Comparison of ENCODE assay signal across 20 cellular contexts in genomic region chr10:52952391-52953079, GRCh38.
"Had no signal": no experiment of that assay in that cellular context is flagged by ENCODE, and none has a peak within 500 bp of the region (broad histone marks: within the 10 kb centered on the region; RNA-seq: fewer than 3 reads in every experiment).

No MANE protein-coding gene starts in this region.

- DNase-seq: activated B cell treated with CpG ODN at 0.5 μM for 24 hours; activated CD8-positive, alpha-beta memory T cell treated with anti-CD3 and anti-CD28 coated beads, Interleukin-2, amount 50 U/mL, for 48 hours; activated naive CD4-positive, alpha-beta T cell; activated naive CD8-positive, alpha-beta T cell treated with anti-CD3 and anti-CD28 coated beads for 36 hours; activated T-cell treated with anti-CD3 and anti-CD28 coated beads, Interleukin-2, amount 50 U/mL, for 4 hours; gastrocnemius medialis; hippocampal formation; left ventricle myocardium superior; occipital lobe; stimulated activated CD4-positive, alpha-beta T cell treated with anti-CD3 and anti-CD28 coated beads, Interleukin-4, amount 100 ng/mL, for 24 hours had no signal

- H3K27ac ChIP-seq: breast epithelium, colonic mucosa, esophagus muscularis mucosa, gastrocnemius medialis had no signal

- ATAC-seq: activated T-cell treated with anti-CD3 and anti-CD28 coated beads, Interleukin-2, amount 50 U/mL, for 4 hours; gastrocnemius medialis; natural killer cell treated with Interleukin-12 subunit alpha and Interleukin-12 subunit beta and Interleukin-15 and Interleukin-18, amount 100 ng/mL, for 72 hours; stimulated activated naive CD8-positive, alpha-beta T cell treated with anti-CD3 and anti-CD28 coated beads, Interleukin-15, Interleukin-2, amounts not matched to agents 100 U/mL and 50 U/mL, for 24 hours had no signal

- H3K4me1 ChIP-seq: breast epithelium, colonic mucosa, gastrocnemius medialis had no signal

- H3K27me3 Mint-ChIP-seq: activated B cell treated with CpG ODN at 0.5 μM for 24 hours; activated CD4-positive, alpha-beta T cell treated with anti-CD3 and anti-CD28 coated beads for 36 hours; activated naive CD8-positive, alpha-beta T cell treated with anti-CD3 and anti-CD28 coated beads for 36 hours; central memory CD8-positive, alpha-beta T cell; natural killer cell treated with Interleukin-12 subunit alpha and Interleukin-12 subunit beta and Interleukin-15 and Interleukin-18, amount 100 ng/mL, for 72 hours had no signal

- H3K9me3 Mint-ChIP-seq: activated B cell treated with CpG ODN at 0.5 μM for 24 hours; activated naive CD8-positive, alpha-beta T cell treated with anti-CD3 and anti-CD28 coated beads for 36 hours; natural killer cell treated with Interleukin-12 subunit alpha and Interleukin-12 subunit beta and Interleukin-15 and Interleukin-18, amount 100 ng/mL, for 72 hours had no signal

- H3K4me3 ChIP-seq: breast epithelium, colonic mucosa, esophagus muscularis mucosa, gastrocnemius medialis had no signal

- H3K9me3 ChIP-seq: breast epithelium, colonic mucosa, esophagus muscularis mucosa, gastrocnemius medialis had no signal

- H3K4me1 Mint-ChIP-seq: activated B cell treated with CpG ODN at 0.5 μM for 24 hours; activated CD4-positive, alpha-beta T cell treated with anti-CD3 and anti-CD28 coated beads for 36 hours; activated naive CD8-positive, alpha-beta T cell treated with anti-CD3 and anti-CD28 coated beads for 36 hours; central memory CD8-positive, alpha-beta T cell had no signal

- H3K36me3 Mint-ChIP-seq: activated naive CD8-positive, alpha-beta T cell treated with anti-CD3 and anti-CD28 coated beads for 36 hours; natural killer cell treated with Interleukin-12 subunit alpha and Interleukin-12 subunit beta and Interleukin-15 and Interleukin-18, amount 100 ng/mL, for 72 hours had no signal

- H3K27ac Mint-ChIP-seq: activated B cell treated with CpG ODN at 0.5 μM for 24 hours; activated CD4-positive, alpha-beta T cell treated with anti-CD3 and anti-CD28 coated beads for 36 hours; activated naive CD8-positive, alpha-beta T cell treated with anti-CD3 and anti-CD28 coated beads for 36 hours; activated T-helper 2 cell treated with anti-CD3 and anti-CD28 coated beads, Interferon-gamma antibody, Interleukin-2, Interleukin-4, amounts not matched to agents 10 μg/mL and 5 μg/mL and 100 μg/mL, durations not matched to agents 14 hours and 24 hours and 36 hours; natural killer cell treated with Interleukin-12 subunit alpha and Interleukin-12 subunit beta and Interleukin-15 and Interleukin-18, amount 100 ng/mL, for 72 hours; T-helper 1 cell treated with Interleukin-12 subunit alpha and Interleukin-12 subunit beta and Interleukin-4 antibody, amounts not matched to agents 30 μg/mL and 1 μg/mL, for 36 hours had no signal

- FAIRE-seq: astrocyte had no signal

- H3K36me3 ChIP-seq: breast epithelium, colonic mucosa, esophagus muscularis mucosa, gastrocnemius medialis had no signal

- H3K27me3 ChIP-seq: breast epithelium, colonic mucosa, esophagus muscularis mucosa, gastrocnemius medialis had no signal

- H3K4me3 Mint-ChIP-seq: activated B cell treated with CpG ODN at 0.5 μM for 24 hours; activated CD4-positive, alpha-beta T cell treated with anti-CD3 and anti-CD28 coated beads for 36 hours; activated naive CD8-positive, alpha-beta T cell treated with anti-CD3 and anti-CD28 coated beads for 36 hours; activated T-cell treated with anti-CD3 and anti-CD28 coated beads, Interleukin-2, amount 50 U/mL, for 4 hours; central memory CD8-positive, alpha-beta T cell; natural killer cell treated with Interleukin-12 subunit alpha and Interleukin-12 subunit beta and Interleukin-15 and Interleukin-18, amount 100 ng/mL, for 72 hours; T-helper 1 cell treated with Interleukin-12 subunit alpha and Interleukin-12 subunit beta and Interleukin-4 antibody, amounts not matched to agents 30 μg/mL and 1 μg/mL, for 36 hours had no signal
